ENCODE assay signal across 3 cellular contexts in genomic region chr17:31251075-31251474, GRCh38.
TF ChIP-seq lines count a peak whose summit lies in the region.

No MANE protein-coding gene starts in this region.

TF ChIP-seq in A549, 52 proteins besides CTCF, POLR2A, EP300 and RAD21 (continued from another document):
- TF ChIP-seq USF2 (IDR thresholded peaks at IDR 0.05) (no peak), BHLHE40 (IDR thresholded peaks at IDR 0.05; ENCODE audit: low read depth, low read length) (no peak), FOSL2 (IDR thresholded peaks at IDR 0.05) (no peak), FOSL2 (CRISPR knock-in tag; IDR thresholded peaks at IDR 0.05) (no peak), ESRRA (IDR thresholded peaks at IDR 0.05; ENCODE audit: borderline replicate concordance, low read length) (no peak), CBX8 (IDR thresholded peaks at IDR 0.05) (no peak), PBX3 (IDR thresholded peaks at IDR 0.05) (no peak), MYC (IDR thresholded peaks at IDR 0.05; ENCODE audit: borderline replicate concordance, low read length) (no peak), RNF2 (IDR thresholded peaks at IDR 0.05; ENCODE audit: borderline replicate concordance, low read depth) (no peak), CBX2 (IDR thresholded peaks at IDR 0.05; ENCODE audit: borderline replicate concordance, low read depth) (no peak)

TF ChIP-seq in HEK293, 187 proteins besides CTCF, POLR2A, EP300 and RAD21 (continued from another document):
- TF ChIP-seq, protein P1, sequence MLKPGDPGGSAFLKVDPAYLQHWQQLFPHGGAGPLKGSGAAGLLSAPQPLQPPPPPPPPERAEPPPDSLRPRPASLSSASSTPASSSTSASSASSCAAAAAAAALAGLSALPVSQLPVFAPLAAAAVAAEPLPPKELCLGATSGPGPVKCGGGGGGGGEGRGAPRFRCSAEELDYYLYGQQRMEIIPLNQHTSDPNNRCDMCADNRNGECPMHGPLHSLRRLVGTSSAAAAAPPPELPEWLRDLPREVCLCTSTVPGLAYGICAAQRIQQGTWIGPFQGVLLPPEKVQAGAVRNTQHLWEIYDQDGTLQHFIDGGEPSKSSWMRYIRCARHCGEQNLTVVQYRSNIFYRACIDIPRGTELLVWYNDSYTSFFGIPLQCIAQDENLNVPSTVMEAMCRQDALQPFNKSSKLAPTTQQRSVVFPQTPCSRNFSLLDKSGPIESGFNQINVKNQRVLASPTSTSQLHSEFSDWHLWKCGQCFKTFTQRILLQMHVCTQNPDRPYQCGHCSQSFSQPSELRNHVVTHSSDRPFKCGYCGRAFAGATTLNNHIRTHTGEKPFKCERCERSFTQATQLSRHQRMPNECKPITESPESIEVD (tag by site-specific recombination; IDR thresholded peaks at IDR 0.05) = peak; percentile 22; the same call in 1 of the 2 replicates
- TF ChIP-seq ZNF837 (tag by site-specific recombination; IDR thresholded peaks at IDR 0.05) (no peak), ZNF626 (tag by site-specific recombination; IDR thresholded peaks at IDR 0.05) (no peak), MYNN (tag by site-specific recombination; IDR thresholded peaks at IDR 0.05; ENCODE audit: borderline replicate concordance) (no peak)

TF ChIP-seq in WTC11, 78 proteins besides CTCF, POLR2A, EP300 and RAD21 (continued from another document):
- no peak for TF ChIP-seq ZNF138 (CRISPR knock-in tag; conservative IDR thresholded peaks at IDR 0.05)
- TF ChIP-seq, protein P2, sequence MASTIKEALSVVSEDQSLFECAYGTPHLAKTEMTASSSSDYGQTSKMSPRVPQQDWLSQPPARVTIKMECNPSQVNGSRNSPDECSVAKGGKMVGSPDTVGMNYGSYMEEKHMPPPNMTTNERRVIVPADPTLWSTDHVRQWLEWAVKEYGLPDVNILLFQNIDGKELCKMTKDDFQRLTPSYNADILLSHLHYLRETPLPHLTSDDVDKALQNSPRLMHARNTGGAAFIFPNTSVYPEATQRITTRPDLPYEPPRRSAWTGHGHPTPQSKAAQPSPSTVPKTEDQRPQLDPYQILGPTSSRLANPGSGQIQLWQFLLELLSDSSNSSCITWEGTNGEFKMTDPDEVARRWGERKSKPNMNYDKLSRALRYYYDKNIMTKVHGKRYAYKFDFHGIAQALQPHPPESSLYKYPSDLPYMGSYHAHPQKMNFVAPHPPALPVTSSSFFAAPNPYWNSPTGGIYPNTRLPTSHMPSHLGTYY (CRISPR knock-in tag; IDR thresholded peaks at IDR 0.05) = no peak
- no peak for TF ChIP-seq PREB (CRISPR knock-in tag; IDR thresholded peaks at IDR 0.05; ENCODE audit: borderline replicate concordance)
- no peak for TF ChIP-seq SMAD3 (CRISPR knock-in tag; IDR thresholded peaks at IDR 0.05; ENCODE audit: borderline replicate concordance)
- TF ChIP-seq HMGA2 (CRISPR knock-in tag; IDR thresholded peaks at IDR 0.05) = no peak
- TF ChIP-seq SMAD4 (CRISPR knock-in tag; IDR thresholded peaks at IDR 0.05) = no peak
- no peak for TF ChIP-seq AR (CRISPR knock-in tag; IDR thresholded peaks at IDR 0.05)
- no peak for TF ChIP-seq E2F4 (CRISPR knock-in tag; IDR thresholded peaks at IDR 0.05; ENCODE audit: borderline replicate concordance, low read depth)
- no peak for TF ChIP-seq PRRX2 (CRISPR knock-in tag; IDR thresholded peaks at IDR 0.05)
- TF ChIP-seq ETV6 (CRISPR knock-in tag; IDR thresholded peaks at IDR 0.05) = no peak
- TF ChIP-seq, protein P3, sequence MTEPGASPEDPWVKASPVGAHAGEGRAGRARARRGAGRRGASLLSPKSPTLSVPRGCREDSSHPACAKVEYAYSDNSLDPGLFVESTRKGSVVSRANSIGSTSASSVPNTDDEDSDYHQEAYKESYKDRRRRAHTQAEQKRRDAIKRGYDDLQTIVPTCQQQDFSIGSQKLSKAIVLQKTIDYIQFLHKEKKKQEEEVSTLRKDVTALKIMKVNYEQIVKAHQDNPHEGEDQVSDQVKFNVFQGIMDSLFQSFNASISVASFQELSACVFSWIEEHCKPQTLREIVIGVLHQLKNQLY (CRISPR knock-in tag; IDR thresholded peaks at IDR 0.05) = no peak
